In genomic region chr11:72353861-72354260, GRCh38 we compare ENCODE assay signal across 12 cellular contexts.
DNase-seq lines count a peak whose midpoint lies in the region; ATAC-seq and TF ChIP-seq lines count a peak whose summit lies in the region.
"Had no signal": no experiment of that assay in that cellular context is flagged by ENCODE, and none has a peak within 500 bp of the region (broad histone marks: within the 10 kb centered on the region; RNA-seq: fewer than 3 reads in every experiment).

No MANE protein-coding gene starts in this region.

- no peak for TF ChIP-seq POLR2A in gastrocnemius medialis (IDR thresholded peaks at IDR 0.05)

- DNase-seq in Caco-2, result peak; percentile 61 to 73
- DNase-seq in HFF-Myc (ENCODE audit: extremely low read depth, low read depth), result no peak
- DNase-seq in left lung, result no peak
- DNase-seq in gastrocnemius medialis, result no peak
- no peak for DNase-seq in aorta
- DNase-seq: activated naive CD8-positive, alpha-beta T cell treated with anti-CD3 and anti-CD28 coated beads, Interleukin-2, amount 50 U/mL, for 24 hours; NCI-H1105 had no signal

- H3K4me3 ChIP-seq in Caco-2 (ENCODE audit: low read depth, low read length) (no peak overlapping the region), HFF-Myc (replicated peaks; ENCODE audit: low read depth, low read length) (no peak overlapping the region), WI38 (ENCODE audit: low read depth, low read length) (no peak overlapping the region), left lung (no peak overlapping the region), gastrocnemius medialis (no peak overlapping the region), aorta (ENCODE audit: low read length in 2 of 2) (no peak overlapping the region)
- H3K4me3 ChIP-seq: SJSA1 had no signal

- no peaks in the 10 kb centered on the region for H3K27me3 ChIP-seq in Caco-2 (replicated peaks; ENCODE audit: control insufficient read depth, insufficient read depth, low read length)
- H3K27me3 ChIP-seq in left lung, result no peaks in the 10 kb centered on the region
- H3K27me3 ChIP-seq in gastrocnemius medialis, result no peaks in the 10 kb centered on the region
- no peaks in the 10 kb centered on the region for H3K27me3 ChIP-seq in aorta (ENCODE audit: control insufficient read depth in 1 of 2, insufficient read depth in 2 of 2, low read length in 1 of 2)
- H3K27me3 ChIP-seq: SJSA1 had no signal

- H3K27me3 Mint-ChIP-seq in Caco-2 (ENCODE audit: insufficient read depth, unreplicated experiment), result no peaks in the 10 kb centered on the region
- H3K27me3 Mint-ChIP-seq: activated CD4-positive, alpha-beta memory T cell treated with anti-CD3 and anti-CD28 coated beads, Interleukin-2, amount 10 ng/mL, durations not matched to agents 7 days and 5 days; activated naive CD8-positive, alpha-beta T cell treated with anti-CD3 and anti-CD28 coated beads, Interleukin-2, amount 50 U/mL, for 24 hours had no signal

- BruUV-seq in Caco-2 (replicated peaks; lab: Mats Ljungman, UMichigan), result no TSS peak

- H3K36me3 ChIP-seq in Caco-2 (ENCODE audit: control insufficient read depth, insufficient read depth, low read length) (no peaks in the 10 kb centered on the region), left lung (peaks cover 0 to 21% of the 10 kb centered on the region in 2 donors), gastrocnemius medialis (no peaks in the 10 kb centered on the region), aorta (ENCODE audit: control insufficient read depth in 1 of 2, insufficient read depth in 2 of 2, low read length in 1 of 2) (peaks cover 0 to 2% of the 10 kb centered on the region in 2 donors)
- H3K36me3 ChIP-seq: SJSA1 had no signal

- ATAC-seq in left lung (peak; percentile 30), gastrocnemius medialis (no peak), aorta (ENCODE audit: low FRiP score) (no peak), HG02885 (IDR thresholded peaks at IDR 0.05; ENCODE audit: poor library complexity, unreplicated experiment) (no peak)

- H3K27ac Mint-ChIP-seq in Caco-2 (ENCODE audit: unreplicated experiment), result no peak overlapping the region
- H3K27ac Mint-ChIP-seq: activated CD4-positive, alpha-beta memory T cell treated with anti-CD3 and anti-CD28 coated beads, Interleukin-2, amount 10 ng/mL, durations not matched to agents 7 days and 5 days; activated naive CD8-positive, alpha-beta T cell treated with anti-CD3 and anti-CD28 coated beads, Interleukin-2, amount 50 U/mL, for 24 hours had no signal

- no peaks in the 10 kb centered on the region for H3K36me3 Mint-ChIP-seq in Caco-2 (ENCODE audit: insufficient read depth, unreplicated experiment)

- 72 to 76% methylated on average over 2 of the region's 2 CpGs for WGBS in aorta, 2 donors

- POLR2A ChIA-PET in Caco-2 (lab: Charles Lee), result interaction anchor here (0.7 to 1.0 kb wide), 3 partner anchors 46 to 368 kb away, joined by 3 to 5 read pairs (median 3); no protein-coding TSS in a partner anchor

- H3K9me3 ChIP-seq in Caco-2 (no peaks in the 10 kb centered on the region), left lung (no peaks in the 10 kb centered on the region), gastrocnemius medialis (no peaks in the 10 kb centered on the region), aorta (ENCODE audit: control insufficient read depth, low read length) (no peaks in the 10 kb centered on the region)
- H3K9me3 ChIP-seq: SJSA1 had no signal

- CTCF ChIA-PET in Caco-2 (lab: Charles Lee), result interaction anchor here (0.6 to 5.8 kb wide), 21 partner anchors 8 to 377 kb away, joined by 3 to 143 read pairs (median 4); partner anchors contain the start of gene CLPB

- intact Hi-C loops in Caco-2 (cut with micrococcal nuclease; ENCODE audit: unreplicated experiment) (loop anchor here (1.0 kb wide), 3 partner anchors 44 to 77 kb away; no protein-coding TSS in a partner anchor), left lung (cut with DNase I) (no loop called here), gastrocnemius medialis (cut with DNase I; ENCODE audit: low total_unique reads) (loop anchor here (5.0 kb wide), 1 partner anchor 78 kb away; the partner anchor contains the start of gene CLPB), aorta (cut with DNase I) (no loop called here)

- H3K9me3 Mint-ChIP-seq in Caco-2 (ENCODE audit: unreplicated experiment), result no peaks in the 10 kb centered on the region
- H3K9me3 Mint-ChIP-seq: activated CD4-positive, alpha-beta memory T cell treated with anti-CD3 and anti-CD28 coated beads, Interleukin-2, amount 10 ng/mL, durations not matched to agents 7 days and 5 days; activated naive CD8-positive, alpha-beta T cell treated with anti-CD3 and anti-CD28 coated beads, Interleukin-2, amount 50 U/mL, for 24 hours had no signal

- TF ChIP-seq CTCF in Caco-2 (IDR thresholded peaks at IDR 0.05; ENCODE audit: insufficient read depth in 1 of 2, low read depth in 1 of 2, low read length in 1 of 2, severe bottlenecking in 1 of 2, unreplicated experiment in 1 of 2) (peak; percentile 41 to 70), HFF-Myc (IDR thresholded peaks at IDR 0.05; ENCODE audit: low read depth, low read length, missing control alignments) (peak; percentile 28), WI38 (IDR thresholded peaks at IDR 0.05; ENCODE audit: low read depth, low read length) (0 out of 2 replicates have a peak, but pooled peaks have one; percentile 13), left lung (IDR thresholded peaks at IDR 0.05) (no peak), gastrocnemius medialis (IDR thresholded peaks at IDR 0.05 in 4 of 5, conservative IDR thresholded peaks at IDR 0.05 in 1 of 5) (no peak)

- H3K4me1 Mint-ChIP-seq in Caco-2 (ENCODE audit: low read depth, unreplicated experiment), result peaks cover 9% of the 10 kb centered on the region
- H3K4me1 Mint-ChIP-seq: activated CD4-positive, alpha-beta memory T cell treated with anti-CD3 and anti-CD28 coated beads, Interleukin-2, amount 10 ng/mL, durations not matched to agents 7 days and 5 days; activated naive CD8-positive, alpha-beta T cell treated with anti-CD3 and anti-CD28 coated beads, Interleukin-2, amount 50 U/mL, for 24 hours had no signal

- in situ Hi-C loops in gastrocnemius medialis (cut with MboI; ENCODE audit: low sequenced_read_pairs in 4 of 4), result no loop called here

- H3K4me3 Mint-ChIP-seq in Caco-2 (ENCODE audit: unreplicated experiment), result no peak overlapping the region
- H3K4me3 Mint-ChIP-seq: activated CD4-positive, alpha-beta memory T cell treated with anti-CD3 and anti-CD28 coated beads, Interleukin-2, amount 10 ng/mL, durations not matched to agents 7 days and 5 days; activated naive CD8-positive, alpha-beta T cell treated with anti-CD3 and anti-CD28 coated beads, Interleukin-2, amount 50 U/mL, for 24 hours had no signal

- peaks cover 7% of the 10 kb centered on the region; the same call in 1 of the 2 replicates for H3K4me1 ChIP-seq in Caco-2
- peaks cover 0 to 15% of the 10 kb centered on the region in 2 donors for H3K4me1 ChIP-seq in left lung
- H3K4me1 ChIP-seq in gastrocnemius medialis, result peaks cover 23 to 24% of the 10 kb centered on the region in 2 donors
- no peaks in the 10 kb centered on the region for H3K4me1 ChIP-seq in aorta (ENCODE audit: control insufficient read depth in 1 of 2, insufficient read depth in 2 of 2, low read length in 2 of 2)
- H3K4me1 ChIP-seq: SJSA1 had no signal

- H3K27ac ChIP-seq in left lung (no peak overlapping the region), gastrocnemius medialis (no peak overlapping the region), aorta (ENCODE audit: low read depth in 1 of 2, low read length in 2 of 2) (no peak overlapping the region)
- H3K27ac ChIP-seq: epithelial cell of prostate, SJSA1 had no signal

Comparison
In these comparisons a context has a peak if more than half of its experiments do, and no peak if none do; other contexts are left out.
1. DNase-seq: peak in Caco-2 (2 of 2); none in HFF-Myc (single experiment), left lung (0 of 2), gastrocnemius medialis (0 of 2) and aorta (0 of 2).
2. CTCF ChIP-seq: peak in Caco-2 (2 of 2), HFF-Myc (single experiment) and WI38 (single experiment); none in left lung (0 of 2) and gastrocnemius medialis (0 of 5).
3. intact Hi-C loops: an anchor here in Caco-2 (1.0 kb wide) and gastrocnemius medialis (5.0 kb wide); none called in left lung and aorta.